ENCODE assay signal across 14 cellular contexts in genomic region chr3:170751894-170752283, GRCh38.
DNase-seq lines count a peak whose midpoint lies in the region; ATAC-seq and TF ChIP-seq lines count a peak whose summit lies in the region.
"Had no signal": no experiment of that assay in that cellular context is flagged by ENCODE, and none has a peak within 500 bp of the region (broad histone marks: within the 10 kb centered on the region; RNA-seq: fewer than 3 reads in every experiment).

No MANE protein-coding gene starts in this region.

- peak overlapping the region; percentile 75; the same call in 2 of the 3 replicates for H2BK15ac ChIP-seq in IMR-90 (ENCODE audit: low read depth, low read length)

- H3K4me3 ChIP-seq in IMR-90 (ENCODE audit: insufficient read depth, low read depth, low read length) = no peak overlapping the region
- no peak overlapping the region for H3K4me3 ChIP-seq in body of pancreas
- H3K4me3 ChIP-seq in right cardiac atrium (ENCODE audit: low read length) = no peak overlapping the region
- no peak overlapping the region for H3K4me3 ChIP-seq in thyroid gland (replicated peaks in 1 of 3)
- H3K4me3 ChIP-seq: colonic mucosa had no signal

- no peak overlapping the region for H3K27ac Mint-ChIP-seq in activated naive CD4-positive, alpha-beta T cell treated with anti-CD3 and anti-CD28 coated beads for 36 hours
- H3K27ac Mint-ChIP-seq: activated CD4-positive, alpha-beta memory T cell treated with anti-CD3 and anti-CD28 coated beads, Interleukin-2, amount 10 ng/mL, durations not matched to agents 7 days and 5 days; T-helper 1 cell treated with Interleukin-12 subunit alpha and Interleukin-12 subunit beta and Interleukin-4 antibody, amounts not matched to agents 30 μg/mL and 1 μg/mL, for 36 hours had no signal

- H2AK5ac ChIP-seq in IMR-90 (ENCODE audit: low read depth, low read length) = peak overlapping the region; percentile 92

- H3K9me1 ChIP-seq in IMR-90 (ENCODE audit: insufficient read depth, low read length) = peaks cover 25% of the 10 kb centered on the region

- H3K4me1 Mint-ChIP-seq in activated naive CD4-positive, alpha-beta T cell treated with anti-CD3 and anti-CD28 coated beads for 36 hours (ENCODE audit: low read depth) = no peaks in the 10 kb centered on the region
- H3K4me1 Mint-ChIP-seq: activated CD4-positive, alpha-beta memory T cell treated with anti-CD3 and anti-CD28 coated beads, Interleukin-2, amount 10 ng/mL, durations not matched to agents 7 days and 5 days had no signal

- peak overlapping the region; percentile 21 for H3K9ac ChIP-seq in IMR-90 (ENCODE audit: low read depth, low read length)

- H3K4me1 ChIP-seq in IMR-90 (ENCODE audit: control insufficient read depth, insufficient read depth, low read length) (peaks cover 28% of the 10 kb centered on the region), body of pancreas (peaks cover 19% of the 10 kb centered on the region), right cardiac atrium (ENCODE audit: control insufficient read depth, insufficient read depth, low read length) (peaks cover 3% of the 10 kb centered on the region), thyroid gland (peaks cover 8 to 19% of the 10 kb centered on the region in 2 donors)

- intact Hi-C loops in IMR-90 (cut with micrococcal nuclease) = loop anchor here (1.0 to 10.0 kb wide), 5 partner anchors 25 to 1023 kb away; partner anchors contain the start of gene CLDN11
- intact Hi-C loops in body of pancreas (cut with DNase I) = no loop called here
- intact Hi-C loops in right cardiac atrium (cut with DNase I) = no loop called here
- intact Hi-C loops in thyroid gland (cut with DNase I) = no loop called here
- intact Hi-C loops in activated naive CD4-positive, alpha-beta T cell treated with anti-CD3 and anti-CD28 coated beads for 36 hours (cut with micrococcal nuclease) = no loop called here

- peak overlapping the region; percentile 77 for H4K5ac ChIP-seq in IMR-90 (ENCODE audit: low read depth, low read length)

- dilution Hi-C loops in IMR-90 (cut with HindIII; ENCODE audit: low sequenced_read_pairs, unreplicated experiment) = no loop called here

- no peaks in the 10 kb centered on the region for H4K20me1 ChIP-seq in IMR-90 (ENCODE audit: insufficient read depth, low read length)

- in situ Hi-C loops in IMR-90 (cut with MboI; ENCODE audit: low sequenced_read_pairs) = no loop called here

- peak overlapping the region; percentile 100 for H4K91ac ChIP-seq in IMR-90 (ENCODE audit: insufficient read depth, low read depth, low read length)

- peak; percentile 48 for DNase-seq in IMR-90
- no peak for DNase-seq in body of pancreas
- DNase-seq in right cardiac atrium = no peak
- DNase-seq in thyroid gland = no peak
- DNase-seq in activated CD4-positive, CD25-positive, alpha-beta regulatory T cell (lab: John Stamatoyannopoulos, UW) = no peak
- no peak for DNase-seq in stimulated activated naive CD4-positive, alpha-beta T cell treated with Interleukin-2 at 50 U/mL for 16 hours (lab: John Stamatoyannopoulos, UW)
- no peak for DNase-seq in activated naive CD4-positive, alpha-beta T cell treated with anti-CD3 and anti-CD28 coated beads for 36 hours
- DNase-seq: activated CD4-positive, alpha-beta memory T cell treated with anti-CD3 and anti-CD28 coated beads, Interleukin-2, amount 10 ng/mL, durations not matched to agents 7 days and 5 days; activated gamma-delta T cell treated with Interleukin-2 at 50 U/mL for 16 hours; COR-L47; NCI-H2227 treated with DMSO at 0.1 percent for 48 hours; retina had no signal

- H2AFZ ChIP-seq in IMR-90 (replicated peaks; ENCODE audit: low read length, poor library complexity) = peak overlapping the region; percentile 6

- no peaks in the 10 kb centered on the region for H3K36me3 Mint-ChIP-seq in activated naive CD4-positive, alpha-beta T cell treated with anti-CD3 and anti-CD28 coated beads for 36 hours (ENCODE audit: low read depth)

- H3K9me3 Mint-ChIP-seq in activated naive CD4-positive, alpha-beta T cell treated with anti-CD3 and anti-CD28 coated beads for 36 hours = no peaks in the 10 kb centered on the region
- H3K9me3 Mint-ChIP-seq: activated CD4-positive, alpha-beta memory T cell treated with anti-CD3 and anti-CD28 coated beads, Interleukin-2, amount 10 ng/mL, durations not matched to agents 7 days and 5 days; T-helper 1 cell treated with Interleukin-12 subunit alpha and Interleukin-12 subunit beta and Interleukin-4 antibody, amounts not matched to agents 30 μg/mL and 1 μg/mL, for 36 hours had no signal

- H3K18ac ChIP-seq in IMR-90 (ENCODE audit: low read depth, low read length) = peak overlapping the region; percentile 99

- no peak for TF ChIP-seq CTCF in IMR-90 (conservative IDR thresholded peaks at IDR 0.05; ENCODE audit: low read depth, low read length)
- TF ChIP-seq CTCF in body of pancreas (IDR thresholded peaks at IDR 0.05) = no peak
- TF ChIP-seq CTCF in thyroid gland (IDR thresholded peaks at IDR 0.05) = no peak

- H3K27me3 Mint-ChIP-seq in activated naive CD4-positive, alpha-beta T cell treated with anti-CD3 and anti-CD28 coated beads for 36 hours (ENCODE audit: low read depth) = peaks cover 22% of the 10 kb centered on the region

- peak overlapping the region; percentile 98 for H3K56ac ChIP-seq in IMR-90 (ENCODE audit: extremely low read depth, insufficient read depth, low read length)

- H3K27me3 ChIP-seq in IMR-90 (ENCODE audit: control insufficient read depth, insufficient read depth, low read length) (no peaks in the 10 kb centered on the region), body of pancreas (no peaks in the 10 kb centered on the region), right cardiac atrium (ENCODE audit: control insufficient read depth, insufficient read depth) (no peaks in the 10 kb centered on the region), thyroid gland (no peaks in the 10 kb centered on the region)
- H3K27me3 ChIP-seq: colonic mucosa had no signal

- peak overlapping the region; percentile 100 for H3K4ac ChIP-seq in IMR-90 (ENCODE audit: low read depth, low read length)

- no peaks in the 10 kb centered on the region for H3K36me3 ChIP-seq in IMR-90 (ENCODE audit: control insufficient read depth, insufficient read depth, low read length)
- no peaks in the 10 kb centered on the region for H3K36me3 ChIP-seq in body of pancreas (replicated peaks in 1 of 2; ENCODE audit: insufficient read depth in 1 of 2, low read depth in 2 of 2)
- H3K36me3 ChIP-seq in thyroid gland = no peaks in the 10 kb centered on the region
- H3K36me3 ChIP-seq: colonic mucosa had no signal

- TF ChIP-seq RAD21 in IMR-90 (IDR thresholded peaks at IDR 0.05; ENCODE audit: low read length) = no peak

- ATAC-seq in IMR-90 (ENCODE audit: low read depth) (peak; percentile 18), body of pancreas (peak; percentile 24), right cardiac atrium (peak; percentile 41 to 51)

- H3K27ac ChIP-seq in IMR-90 (ENCODE audit: insufficient read depth, low read length) = peak overlapping the region; percentile 97
- H3K27ac ChIP-seq in body of pancreas = peak overlapping the region in 2 of 4 donors; percentile 2 to 19
- H3K27ac ChIP-seq in right cardiac atrium (ENCODE audit: low read length) = no peak overlapping the region
- peak overlapping the region in 2 of 3 donors; percentile 8 to 31 for H3K27ac ChIP-seq in thyroid gland
- H3K27ac ChIP-seq: colonic mucosa had no signal

- H3K4me2 ChIP-seq in IMR-90 (ENCODE audit: low read depth, low read length) = peak overlapping the region; percentile 43

- H4K8ac ChIP-seq in IMR-90 (ENCODE audit: low read depth in 2 of 2, low read length in 2 of 2) = peak overlapping the region; percentile 86 to 98

- H3K14ac ChIP-seq in IMR-90 (replicated peaks; ENCODE audit: low read depth, low read length) = peak overlapping the region; percentile 99

- no TSS peak for BruUV-seq in IMR-90 (replicated peaks; lab: Mats Ljungman, UMichigan)

- TF ChIP-seq POLR2A in IMR-90 (IDR thresholded peaks at IDR 0.05; ENCODE audit: low read depth, low read length) = no peak
- no peak for TF ChIP-seq POLR2A in body of pancreas (IDR thresholded peaks at IDR 0.05)
- TF ChIP-seq POLR2A in thyroid gland (IDR thresholded peaks at IDR 0.05) = no peak

- no CpG with 5 or more reads among the region's 1 CpG for WGBS in IMR-90 (ENCODE audit: extremely low coverage in 2 of 2, insufficient read length in 1 of 2), 2 experiments
- 23 to 30% methylated on average over 1 of the region's 1 CpG for WGBS in body of pancreas, 2 donors
- WGBS in right cardiac atrium = 38% methylated on average over 1 of the region's 1 CpG
- WGBS in thyroid gland, 2 donors = 27 to 33% methylated on average over 1 of the region's 1 CpG

- H2AK9ac ChIP-seq in IMR-90 (replicated peaks; ENCODE audit: low read depth, low read length, poor library complexity) = peak overlapping the region; percentile 85

- no peak overlapping the region for H3K4me3 Mint-ChIP-seq in activated naive CD4-positive, alpha-beta T cell treated with anti-CD3 and anti-CD28 coated beads for 36 hours
- H3K4me3 Mint-ChIP-seq: activated CD4-positive, alpha-beta memory T cell treated with anti-CD3 and anti-CD28 coated beads, Interleukin-2, amount 10 ng/mL, durations not matched to agents 7 days and 5 days; T-helper 1 cell treated with Interleukin-12 subunit alpha and Interleukin-12 subunit beta and Interleukin-4 antibody, amounts not matched to agents 30 μg/mL and 1 μg/mL, for 36 hours had no signal

- CTCF ChIA-PET in IMR-90 (lab: Yijun Ruan, JAX) = interaction anchor here (0.9 to 1.4 kb wide), 3 partner anchors 57 to 61 kb away, joined by 3 to 7 read pairs (median 4); no protein-coding TSS in a partner anchor
- CTCF ChIA-PET in activated naive CD4-positive, alpha-beta T cell treated with anti-CD3 and anti-CD28 coated beads for 36 hours (lab: Charles Lee) = no interaction called here

- H3K9me3 ChIP-seq in IMR-90 (ENCODE audit: control insufficient read depth, insufficient read depth, low read length) (no peaks in the 10 kb centered on the region), body of pancreas (no peaks in the 10 kb centered on the region), right cardiac atrium (ENCODE audit: control insufficient read depth, low read length) (no peaks in the 10 kb centered on the region), thyroid gland (no peaks in the 10 kb centered on the region)
- H3K9me3 ChIP-seq: colonic mucosa had no signal

- peaks cover 0 to 8% of the 10 kb centered on the region in 2 experiments; a peak in 2 of 4 replicates for H3K79me1 ChIP-seq in IMR-90 (ENCODE audit: low read depth in 1 of 2, low read length in 2 of 2)

- peak overlapping the region; percentile 100 for H2BK20ac ChIP-seq in IMR-90 (ENCODE audit: low read depth, low read length)

- H2BK120ac ChIP-seq in IMR-90 (ENCODE audit: low read depth, low read length) = peak overlapping the region; percentile 100

- H2BK5ac ChIP-seq in IMR-90 (ENCODE audit: low read depth, low read length, poor library complexity, severe bottlenecking) = peak overlapping the region; percentile 99

- POLR2A ChIA-PET in IMR-90 (lab: Charles Lee; ENCODE audit: unreplicated experiment) = interaction anchor here (0.9 to 1.5 kb wide), 4 partner anchors 25 to 58 kb away, joined by 3 to 6 read pairs (median 4); no protein-coding TSS in a partner anchor

- H3K23ac ChIP-seq in IMR-90 (ENCODE audit: low read depth, low read length) = peak overlapping the region; percentile 100

TF ChIP-seq in IMR-90, 13 proteins besides CTCF, POLR2A, EP300 and RAD21:
- TF ChIP-seq RCOR1 (IDR thresholded peaks at IDR 0.05; ENCODE audit: insufficient replicate concordance, low read length) (no peak), MAFK (IDR thresholded peaks at IDR 0.05; ENCODE audit: low read depth, low read length) (peak; percentile 24)
